ENCODE assay signal across 8 cellular contexts in genomic region chr10:70355234-70356021, GRCh38. TPM values are rescaled to one million over a fixed set of nuclear protein-coding genes. Genes with fewer than 3 reads are reported as not detected.
DNase-seq lines count a peak whose midpoint lies in the region; ATAC-seq and TF ChIP-seq lines count a peak whose summit lies in the region.

No MANE protein-coding gene starts in this region.

- H3K27ac ChIP-seq in vagina, result peak overlapping the region; percentile 54

- H3K27me3 ChIP-seq in vagina, result no peaks in the 10 kb centered on the region

- H3K4me1 ChIP-seq in vagina, result peaks cover 18% of the 10 kb centered on the region

- intact Hi-C loops in vagina (cut with DNase I) (no loop called here), posterior vena cava (cut with DNase I) (no loop called here)

- H3K4me3 ChIP-seq in vagina, result no peak overlapping the region

- DNase-seq in GM10266 (ENCODE audit: extremely low spot score), result peak; percentile 60
- peak; percentile 40 for DNase-seq in amniotic epithelial cell (ENCODE audit: low read depth)
- no peak for DNase-seq in vagina (ENCODE audit: extremely low spot score in 2 of 2)
- DNase-seq in ureter (ENCODE audit: low spot score), result no peak
- no peak for DNase-seq in posterior vena cava (ENCODE audit: low spot score)
- no peak for DNase-seq in activated gamma-delta T cell (lab: John Stamatoyannopoulos, UW)

- H3K36me3 ChIP-seq in vagina, result no peaks in the 10 kb centered on the region

- H3K9me3 ChIP-seq in vagina, result no peaks in the 10 kb centered on the region

- peak; percentile 40 for ATAC-seq in GM19467 (IDR thresholded peaks at IDR 0.05; ENCODE audit: unreplicated experiment)
- ATAC-seq in HG03520 (IDR thresholded peaks at IDR 0.05; ENCODE audit: unreplicated experiment), result peak; percentile 53

- TF ChIP-seq POLR2A in vagina (IDR thresholded peaks at IDR 0.05), result no peak

- no peak for TF ChIP-seq CTCF in GM10266 (IDR thresholded peaks at IDR 0.05; ENCODE audit: control insufficient read depth, insufficient read depth, low read depth, missing control alignments)
- TF ChIP-seq CTCF in vagina (IDR thresholded peaks at IDR 0.05), result no peak

RNA-seq across cellular contexts. Expression of gene LRRC20, which starts 27.0 kb away (rescaled TPM):
- 10.8 TPM for total RNA-seq in vagina
- 5.4 TPM for total RNA-seq in ureter
- total RNA-seq in posterior vena cava, result 1 to 10 TPM; 3.1 to 3.9 TPM

RNA-seq across cellular contexts. Expression of gene EIF4EBP2, which starts 48.5 kb away (rescaled TPM):
- total RNA-seq in vagina (47.4 TPM), ureter (81.6 TPM), posterior vena cava (10 to 100 TPM; 50.1 to 55.5 TPM)

Comparison
In these comparisons a context has a peak if more than half of its experiments do, and no peak if none do; other contexts are left out.
1. DNase-seq: peak in GM10266 (single experiment) and amniotic epithelial cell (single experiment); none in vagina (0 of 2), ureter (single experiment), posterior vena cava (single experiment) and activated gamma-delta T cell (single experiment).